ENCODE assay signal across 15 cellular contexts in genomic region chr12:9066183-9066623, GRCh38. TPM values are rescaled to one million over a fixed set of nuclear protein-coding genes. Genes with fewer than 3 reads are reported as not detected.
DNase-seq lines count a peak whose midpoint lies in the region; ATAC-seq and TF ChIP-seq lines count a peak whose summit lies in the region.
"Had no signal": no experiment of that assay in that cellular context is flagged by ENCODE, and none has a peak within 500 bp of the region (broad histone marks: within the 10 kb centered on the region; RNA-seq: fewer than 3 reads in every experiment).

No MANE protein-coding gene starts in this region.

- no peak for DNase-seq in activated naive CD4-positive, alpha-beta T cell treated with anti-CD3 and anti-CD28 coated beads for 36 hours
- no peak for DNase-seq in activated naive CD4-positive, alpha-beta T cell treated with anti-CD3 and anti-CD28 coated beads, Interleukin-2, amount 50 U/mL, for 16 hours
- DNase-seq in activated B cell treated with CpG ODN at 0.5 μM for 24 hours (no peak), immature natural killer cell (no peak), progenitor cell of endocrine pancreas (ENCODE audit: low spot score, unreplicated experiment) (no peak), dermis blood vessel endothelial cell (no peak), MG63 (no peak)
- DNase-seq: gastrocnemius medialis; NCI-H187; NCI-H510A treated with DMSO at 0.1 percent for 48 hours; nucleus accumbens; stimulated activated naive CD4-positive, alpha-beta T cell treated with Interleukin-2 at 50 U/mL for 16 hours had no signal

- peaks cover 2% of the 10 kb centered on the region for H3K27me3 Mint-ChIP-seq in activated naive CD4-positive, alpha-beta T cell treated with anti-CD3 and anti-CD28 coated beads for 36 hours (ENCODE audit: low read depth)
- H3K27me3 Mint-ChIP-seq in activated B cell treated with CpG ODN at 0.5 μM for 24 hours (peaks cover 3% of the 10 kb centered on the region), immature natural killer cell (ENCODE audit: low read depth in 3 of 3) (peaks cover 0 to 5% (median 2%) of the 10 kb centered on the region in 3 donors), progenitor cell of endocrine pancreas (no peaks in the 10 kb centered on the region)

- no peaks in the 10 kb centered on the region for H3K36me3 ChIP-seq in MG63

- intact Hi-C loops in activated naive CD4-positive, alpha-beta T cell treated with anti-CD3 and anti-CD28 coated beads for 36 hours (cut with micrococcal nuclease): no loop called here
- intact Hi-C loops in activated B cell treated with CpG ODN at 0.5 μM for 24 hours (cut with micrococcal nuclease): loop anchor here (10.0 kb wide), 1 partner anchor 249 kb away; no protein-coding TSS in a partner anchor

- CTCF ChIA-PET in activated naive CD4-positive, alpha-beta T cell treated with anti-CD3 and anti-CD28 coated beads for 36 hours (lab: Charles Lee): interaction anchor here (0.6 to 2.2 kb wide), 6 partner anchors 10 to 281 kb away, joined by 3 to 10 read pairs (median 4); partner anchors contain the start of gene M6PR
- CTCF ChIA-PET in activated B cell treated with CpG ODN at 0.5 μM for 24 hours (lab: Charles Lee): interaction anchor here (1.2 kb wide), 1 partner anchor 17 kb away, joined by 3 read pairs; no protein-coding TSS in a partner anchor

- H3K9me3 Mint-ChIP-seq in activated naive CD4-positive, alpha-beta T cell treated with anti-CD3 and anti-CD28 coated beads for 36 hours: no peaks in the 10 kb centered on the region
- no peaks in the 10 kb centered on the region for H3K9me3 Mint-ChIP-seq in activated B cell treated with CpG ODN at 0.5 μM for 24 hours
- H3K9me3 Mint-ChIP-seq in immature natural killer cell: no peaks in the 10 kb centered on the region
- no peaks in the 10 kb centered on the region for H3K9me3 Mint-ChIP-seq in progenitor cell of endocrine pancreas (ENCODE audit: low read depth)

- no peaks in the 10 kb centered on the region for H3K9me3 ChIP-seq in MG63
- H3K9me3 ChIP-seq: gastrocnemius medialis, vagina had no signal

- TF ChIP-seq CTCF in activated B cell treated with CpG ODN at 0.5 μM for 24 hours (IDR thresholded peaks at IDR 0.05) (no peak), progenitor cell of endocrine pancreas (IDR thresholded peaks at IDR 0.05; ENCODE audit: unreplicated experiment) (no peak)

- peaks cover 7% of the 10 kb centered on the region for H3K4me1 Mint-ChIP-seq in activated naive CD4-positive, alpha-beta T cell treated with anti-CD3 and anti-CD28 coated beads for 36 hours (ENCODE audit: low read depth)
- H3K4me1 Mint-ChIP-seq in activated B cell treated with CpG ODN at 0.5 μM for 24 hours: peaks cover 3% of the 10 kb centered on the region
- peaks cover 7 to 11% of the 10 kb centered on the region in 2 donors for H3K4me1 Mint-ChIP-seq in immature natural killer cell
- H3K4me1 Mint-ChIP-seq in progenitor cell of endocrine pancreas (ENCODE audit: low read depth): peaks cover 22% of the 10 kb centered on the region

- peaks cover 13% of the 10 kb centered on the region for H3K27me3 ChIP-seq in MG63
- H3K27me3 ChIP-seq: gastrocnemius medialis, vagina had no signal

- no peak overlapping the region for H3K4me3 ChIP-seq in MG63
- H3K4me3 ChIP-seq: GM12878 had no signal

- peaks cover 2% of the 10 kb centered on the region for H3K36me3 Mint-ChIP-seq in activated naive CD4-positive, alpha-beta T cell treated with anti-CD3 and anti-CD28 coated beads for 36 hours (ENCODE audit: low read depth)
- no peaks in the 10 kb centered on the region for H3K36me3 Mint-ChIP-seq in activated B cell treated with CpG ODN at 0.5 μM for 24 hours (ENCODE audit: low read depth)
- H3K36me3 Mint-ChIP-seq in immature natural killer cell: peaks cover 0 to 6% (median 0%) of the 10 kb centered on the region in 3 donors
- H3K36me3 Mint-ChIP-seq in progenitor cell of endocrine pancreas (ENCODE audit: insufficient read depth): no peaks in the 10 kb centered on the region

- POLR2A ChIA-PET in activated B cell treated with CpG ODN at 0.5 μM for 24 hours (lab: Charles Lee): interaction anchor here (0.5 kb wide), 1 partner anchor 118 kb away, joined by 3 read pairs; no protein-coding TSS in a partner anchor

- ATAC-seq in activated B cell treated with CpG ODN at 0.5 μM for 24 hours (ENCODE audit: low read depth) (no peak), GM21515 (IDR thresholded peaks at IDR 0.05; ENCODE audit: unreplicated experiment) (no peak)
- ATAC-seq: gastrocnemius medialis, GM12878 had no signal

- H3K27ac Mint-ChIP-seq in activated naive CD4-positive, alpha-beta T cell treated with anti-CD3 and anti-CD28 coated beads for 36 hours: no peak overlapping the region
- no peak overlapping the region for H3K27ac Mint-ChIP-seq in activated B cell treated with CpG ODN at 0.5 μM for 24 hours
- peak overlapping the region in 3 of 6 donors; percentile 29 to 69 (median 48) for H3K27ac Mint-ChIP-seq in immature natural killer cell
- H3K27ac Mint-ChIP-seq in progenitor cell of endocrine pancreas: peak overlapping the region; percentile 96

- peak overlapping the region; percentile 0 for H3K4me3 Mint-ChIP-seq in activated naive CD4-positive, alpha-beta T cell treated with anti-CD3 and anti-CD28 coated beads for 36 hours
- peak overlapping the region; percentile 49 for H3K4me3 Mint-ChIP-seq in activated B cell treated with CpG ODN at 0.5 μM for 24 hours
- peak overlapping the region; percentile 46 to 68 (median 55) for H3K4me3 Mint-ChIP-seq in immature natural killer cell
- peak overlapping the region; percentile 82 for H3K4me3 Mint-ChIP-seq in progenitor cell of endocrine pancreas (ENCODE audit: low read depth)

RNA-seq across cellular contexts. Expression of gene A2M, which starts 49.5 kb away (rescaled TPM):
- total RNA-seq in activated naive CD4-positive, alpha-beta T cell treated with anti-CD3 and anti-CD28 coated beads for 36 hours: not detected
- total RNA-seq in activated B cell treated with CpG ODN at 0.5 μM for 24 hours (not detected in 2 replicates), progenitor cell of endocrine pancreas (1.1 and 2.0 TPM in 2 replicates), dermis blood vessel endothelial cell (14.0 and 180 TPM in 2 replicates)
- 1 to 10 TPM in 2 of 3 donors, not detected in 1; 1.3 to 1.5 TPM for polyA plus RNA-seq in immature natural killer cell
- 0.07 TPM in 1 of 2 replicates, not detected in the other for total RNA-seq in MG63 (2014; rRNA removed; shearing (Covaris generic); ENCODE audit: low replicate concordance)

Comparison
In these comparisons a context has a peak if more than half of its experiments do, and no peak if none do; other contexts are left out.
1. H3K4me3 Mint-ChIP-seq: peak in every context shown above with its lines; median percentile 82 in progenitor cell of endocrine pancreas; 55 in immature natural killer cell; 49 in activated B cell treated with CpG ODN at 0.5 μM for 24 hours; 0 in activated naive CD4-positive, alpha-beta T cell treated with anti-CD3 and anti-CD28 coated beads for 36 hours.